ENCODE assay signal across 17 cellular contexts in genomic region chr20:17622086-17622850, GRCh38. TPM values are rescaled to one million over a fixed set of nuclear protein-coding genes. Genes with fewer than 3 reads are reported as not detected.
DNase-seq lines count a peak whose midpoint lies in the region; ATAC-seq and TF ChIP-seq lines count a peak whose summit lies in the region.
"Had no signal": no experiment of that assay in that cellular context is flagged by ENCODE, and none has a peak within 500 bp of the region (broad histone marks: within the 10 kb centered on the region; RNA-seq: fewer than 3 reads in every experiment).

No MANE protein-coding gene starts in this region.

- H3K4me3 ChIP-seq in AG04450 (ENCODE audit: low read depth, low read length) = no peak overlapping the region
- no peak overlapping the region for H3K4me3 ChIP-seq in Caco-2 (ENCODE audit: low read depth, low read length)
- H3K4me3 ChIP-seq in coronary artery = no peak overlapping the region

- intact Hi-C loops in Caco-2 (cut with micrococcal nuclease; ENCODE audit: unreplicated experiment) (no loop called here), posterior vena cava (cut with DNase I) (no loop called here)

- peaks cover 25% of the 10 kb centered on the region for H3K36me3 ChIP-seq in Caco-2 (ENCODE audit: control insufficient read depth, insufficient read depth, low read length)
- H3K36me3 ChIP-seq: BE2C had no signal

- H3K4me1 Mint-ChIP-seq in Caco-2 (ENCODE audit: low read depth, unreplicated experiment) = no peaks in the 10 kb centered on the region

- CTCF ChIA-PET in AG04450 (lab: Charles Lee) = interaction anchor here (2.1 kb wide), 1 partner anchor 9 kb away, joined by 6 read pairs; no protein-coding TSS in a partner anchor
- CTCF ChIA-PET in Caco-2 (lab: Charles Lee) = interaction anchor here (0.8 kb wide), 2 partner anchors 33 to 317 kb away, joined by 3 read pairs; no protein-coding TSS in a partner anchor

- H3K27me3 Mint-ChIP-seq in Caco-2 (ENCODE audit: insufficient read depth, unreplicated experiment) = no peaks in the 10 kb centered on the region

- no peaks in the 10 kb centered on the region; the same call in 1 of the 2 replicates for H3K9me3 ChIP-seq in AG04450 (ENCODE audit: control insufficient read depth, insufficient read depth, low read length)
- H3K9me3 ChIP-seq in Caco-2 = no peaks in the 10 kb centered on the region
- H3K9me3 ChIP-seq: BE2C, neutrophil had no signal

- peaks cover 100% of the 10 kb centered on the region for H3K36me3 Mint-ChIP-seq in Caco-2 (ENCODE audit: insufficient read depth, unreplicated experiment)

- H3K27ac Mint-ChIP-seq in Caco-2 (ENCODE audit: unreplicated experiment) = peak overlapping the region; percentile 74
- H3K27ac Mint-ChIP-seq: T-helper 1 cell treated with Interleukin-12 subunit alpha and Interleukin-12 subunit beta and Interleukin-4 antibody, amounts not matched to agents 30 μg/mL and 1 μg/mL, for 36 hours had no signal

- no peaks in the 10 kb centered on the region for H3K27me3 ChIP-seq in AG04450 (ENCODE audit: control insufficient read depth, insufficient read depth, low read length)
- no peaks in the 10 kb centered on the region for H3K27me3 ChIP-seq in Caco-2 (replicated peaks; ENCODE audit: control insufficient read depth, insufficient read depth, low read length)
- H3K27me3 ChIP-seq: BE2C, neutrophil had no signal

- H3K27ac ChIP-seq in AG04450 (ENCODE audit: low read depth, low read length) = peak overlapping the region; percentile 11
- no peak overlapping the region for H3K27ac ChIP-seq in coronary artery
- H3K27ac ChIP-seq: neutrophil had no signal

- TF ChIP-seq CTCF in AG04450 (IDR thresholded peaks at IDR 0.05; ENCODE audit: low read depth, low read length) (no peak), Caco-2 (IDR thresholded peaks at IDR 0.05; ENCODE audit: insufficient read depth in 1 of 2, low read depth in 1 of 2, low read length in 1 of 2, severe bottlenecking in 1 of 2, unreplicated experiment in 1 of 2) (no peak), coronary artery (IDR thresholded peaks at IDR 0.05) (no peak), GM20000 (IDR thresholded peaks at IDR 0.05; ENCODE audit: extremely low read depth, missing control alignments) (no peak)

- ATAC-seq in GM21723 (IDR thresholded peaks at IDR 0.05; ENCODE audit: unreplicated experiment) = no peak

- 0 out of 2 replicates have a peak, but pooled peaks cover 6% of the 10 kb centered on the region for H3K4me1 ChIP-seq in Caco-2

- POLR2A ChIA-PET in AG04450 (lab: Yijun Ruan, JAX) (no interaction called here), Caco-2 (lab: Charles Lee) (no interaction called here)

- DNase-seq in AG04450 (ENCODE audit: low read depth, low spot score) (no peak), Caco-2 (no peak), coronary artery (ENCODE audit: low spot score) (peak; percentile 52), posterior vena cava (ENCODE audit: low spot score) (peak; percentile 52), GM20000 (ENCODE audit: low spot score) (no peak), GM19238 (ENCODE audit: insufficient read length, low spot score) (no peak)
- DNase-seq: BE2C; GDM1; hypothalamus; midbrain; NCI-H1105 treated with DMSO at 0.1 percent for 48 hours; NCI-H524 treated with DMSO at 0.1 percent for 48 hours; SHP77 treated with DMSO at 0.1 percent for 48 hours; stimulated activated CD4-positive, alpha-beta T cell treated with anti-CD3 and anti-CD28 coated beads, Interleukin-1b, Interleukin-23, amount 100 ng/mL, for 48 hours had no signal

- no TSS peak for BruUV-seq in Caco-2 (replicated peaks; lab: Mats Ljungman, UMichigan)

- no peaks in the 10 kb centered on the region for H3K9me3 Mint-ChIP-seq in Caco-2 (ENCODE audit: unreplicated experiment)
- H3K9me3 Mint-ChIP-seq: T-helper 1 cell treated with Interleukin-12 subunit alpha and Interleukin-12 subunit beta and Interleukin-4 antibody, amounts not matched to agents 30 μg/mL and 1 μg/mL, for 36 hours had no signal

- H3K4me3 Mint-ChIP-seq in Caco-2 (ENCODE audit: unreplicated experiment) = no peak overlapping the region
- H3K4me3 Mint-ChIP-seq: T-helper 1 cell treated with Interleukin-12 subunit alpha and Interleukin-12 subunit beta and Interleukin-4 antibody, amounts not matched to agents 30 μg/mL and 1 μg/mL, for 36 hours had no signal

RNA-seq across cellular contexts. Expression of gene DSTN, which starts 52.4 kb away (rescaled TPM):
- 318 and 414 TPM in 2 replicates for polyA plus RNA-seq in AG04450 (2011; rRNA removed)
- 27.3 and 48.9 TPM in 2 replicates for polyA minus RNA-seq in AG04450 (2011; rRNA and poly(A)+ RNA removed)
- total RNA-seq in Caco-2 (2022) (313 and 318 TPM in 2 replicates), posterior vena cava (1,000 to 10,000 TPM; 1,245 to 1,338 TPM)

RNA-seq across cellular contexts. Expression of gene RRBP1, which starts 59.8 kb away (rescaled TPM):
- 151 and 153 TPM in 2 replicates for polyA plus RNA-seq in AG04450 (2011; rRNA removed)
- 115 and 130 TPM in 2 replicates for polyA minus RNA-seq in AG04450 (2011; rRNA and poly(A)+ RNA removed)
- total RNA-seq in Caco-2 (2022) = 665 and 758 TPM in 2 replicates
- total RNA-seq in posterior vena cava = 100 to 1,000 TPM; 128 TPM

Comparison
In these comparisons a context has a peak if more than half of its experiments do, and no peak if none do; other contexts are left out.
1. DNase-seq: peak in coronary artery (single experiment) and posterior vena cava (single experiment); none in AG04450 (single experiment), Caco-2 (0 of 2), GM20000 (single experiment) and GM19238 (single experiment).